ENCODE assay signal across 3 cellular contexts in the genomic region with DNA sequence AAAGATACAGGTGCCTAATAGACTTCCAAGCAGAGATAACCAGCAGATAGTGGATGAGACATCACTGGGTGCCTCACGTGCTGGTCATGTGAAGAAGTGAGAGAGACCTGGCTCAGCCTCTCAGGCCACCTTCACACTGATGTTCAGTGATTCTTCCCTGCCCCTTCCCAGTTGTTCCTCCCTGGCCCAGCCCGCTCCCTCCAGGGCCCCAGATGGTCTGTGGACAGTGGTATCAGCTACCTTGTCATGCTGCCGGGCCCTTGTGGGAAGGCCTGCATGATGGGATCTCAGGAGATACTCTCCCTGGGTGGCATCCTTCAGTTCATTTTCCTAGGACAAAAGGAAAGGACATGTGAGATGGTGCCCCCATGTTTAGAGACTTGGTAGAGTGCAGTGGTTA.
"Had no signal": no experiment of that assay in that cellular context is flagged by ENCODE, and none has a peak within 500 bp of the region (broad histone marks: within the 10 kb centered on the region; RNA-seq: fewer than 3 reads in every experiment).

No MANE protein-coding gene starts in this region.

- DNase-seq: IMR-90 had no signal

- H3K27ac ChIP-seq: HL-60 had no signal

- H3K4me3 ChIP-seq: K562 had no signal
